Comparison of ENCODE assay signal across 18 cellular contexts in genomic region chr12:55812088-55812487, GRCh38. TPM values are rescaled to one million over a fixed set of nuclear protein-coding genes. Genes with fewer than 3 reads are reported as not detected.
A peak's percentile ranks its signal among the peaks of the same experiment; 100 is the strongest.
DNase-seq lines count a peak whose midpoint lies in the region; ATAC-seq and TF ChIP-seq lines count a peak whose summit lies in the region.
"Had no signal": no experiment of that assay in that cellular context is flagged by ENCODE, and none has a peak within 500 bp of the region (broad histone marks: within the 10 kb centered on the region; RNA-seq: fewer than 3 reads in every experiment).

No MANE protein-coding gene starts in this region.

- H3K9ac ChIP-seq in iPS-20b (ENCODE audit: low read depth, low read length): 0 out of 2 replicates have a peak overlapping the region, but pooled peaks have one; percentile 34
- H3K9ac ChIP-seq: GM23248, KMS-11 had no signal

- H3K27me3 ChIP-seq in iPS-20b (ENCODE audit: insufficient read depth, low read length): no peaks in the 10 kb centered on the region

- POLR2A ChIA-PET in WTC11 (lab: Charles Lee): interaction anchor here (1.0 to 1.1 kb wide), 2 partner anchors 70 to 73 kb away, joined by 4 read pairs; no protein-coding TSS in a partner anchor

- H3K4me1 Mint-ChIP-seq in activated naive CD4-positive, alpha-beta T cell treated with anti-CD3 and anti-CD28 coated beads, Interleukin-2, amount 10 ng/mL, durations not matched to agents 7 days and 5 days: peaks cover 39% of the 10 kb centered on the region
- H3K4me1 Mint-ChIP-seq in WTC11: peaks cover 42% of the 10 kb centered on the region
- H3K4me1 Mint-ChIP-seq in progenitor cell of endocrine pancreas (ENCODE audit: low read depth): peaks cover 18% of the 10 kb centered on the region
- H3K4me1 Mint-ChIP-seq in chondrocyte (ENCODE audit: low read depth): peaks cover 44% of the 10 kb centered on the region

- peak overlapping the region; percentile 25; the same call in 1 of the 2 replicates for H3K4me3 ChIP-seq in iPS-20b (ENCODE audit: low read length)
- H3K4me3 ChIP-seq: GM23248 had no signal

- peaks cover 0 to 12% of the 10 kb centered on the region in 2 donors for H3K36me3 Mint-ChIP-seq in activated naive CD4-positive, alpha-beta T cell treated with anti-CD3 and anti-CD28 coated beads, Interleukin-2, amount 50 U/mL, for 72 hours
- H3K36me3 Mint-ChIP-seq in activated naive CD4-positive, alpha-beta T cell treated with anti-CD3 and anti-CD28 coated beads, Interleukin-2, amount 10 ng/mL, durations not matched to agents 7 days and 5 days: peaks cover 27% of the 10 kb centered on the region
- H3K36me3 Mint-ChIP-seq in WTC11 (peaks cover 14% of the 10 kb centered on the region), progenitor cell of endocrine pancreas (ENCODE audit: insufficient read depth) (peaks cover 12% of the 10 kb centered on the region), chondrocyte (ENCODE audit: low read depth) (peaks cover 5% of the 10 kb centered on the region)

- no peak overlapping the region for H3K4me3 Mint-ChIP-seq in activated naive CD4-positive, alpha-beta T cell treated with anti-CD3 and anti-CD28 coated beads, Interleukin-2, amount 10 ng/mL, durations not matched to agents 7 days and 5 days
- H3K4me3 Mint-ChIP-seq in WTC11 (peak overlapping the region; percentile 7), progenitor cell of endocrine pancreas (ENCODE audit: low read depth) (no peak overlapping the region), chondrocyte (ENCODE audit: unreplicated experiment) (no peak overlapping the region)
- H3K4me3 Mint-ChIP-seq: HFFc6 had no signal

- H3K9me3 ChIP-seq in iPS-20b (ENCODE audit: insufficient read depth, low read depth, low read length): no peaks in the 10 kb centered on the region

- ATAC-seq in activated naive CD4-positive, alpha-beta T cell treated with anti-CD3 and anti-CD28 coated beads, Interleukin-2, amount 50 U/mL, for 72 hours: no peak
- no peak for ATAC-seq in WTC11

- no peak for TF ChIP-seq CTCF in WTC11 (IDR thresholded peaks at IDR 0.05)
- TF ChIP-seq CTCF in progenitor cell of endocrine pancreas (IDR thresholded peaks at IDR 0.05; ENCODE audit: unreplicated experiment): no peak
- no peak for TF ChIP-seq CTCF in chondrocyte (IDR thresholded peaks at IDR 0.05)

- H3K9me3 Mint-ChIP-seq in activated naive CD4-positive, alpha-beta T cell treated with anti-CD3 and anti-CD28 coated beads, Interleukin-2, amount 50 U/mL, for 72 hours: no peaks in the 10 kb centered on the region
- no peaks in the 10 kb centered on the region for H3K9me3 Mint-ChIP-seq in activated naive CD4-positive, alpha-beta T cell treated with anti-CD3 and anti-CD28 coated beads, Interleukin-2, amount 10 ng/mL, durations not matched to agents 7 days and 5 days
- no peaks in the 10 kb centered on the region for H3K9me3 Mint-ChIP-seq in WTC11
- H3K9me3 Mint-ChIP-seq in progenitor cell of endocrine pancreas (ENCODE audit: low read depth): no peaks in the 10 kb centered on the region
- H3K9me3 Mint-ChIP-seq in chondrocyte (ENCODE audit: low read depth): no peaks in the 10 kb centered on the region
- H3K9me3 Mint-ChIP-seq: HFFc6 had no signal

- H3K36me3 ChIP-seq in iPS-20b (ENCODE audit: insufficient read depth, low read depth, low read length): peaks cover 54% of the 10 kb centered on the region

- CTCF ChIA-PET in activated naive CD4-positive, alpha-beta T cell treated with anti-CD3 and anti-CD28 coated beads, Interleukin-2, amount 10 ng/mL, durations not matched to agents 7 days and 5 days (lab: Charles Lee): interaction anchor here (0.6 kb wide), 2 partner anchors 42 to 57 kb away, joined by 3 to 5 read pairs; no protein-coding TSS in a partner anchor
- CTCF ChIA-PET in WTC11 (lab: Charles Lee): interaction anchor here (0.6 to 3.9 kb wide), 7 partner anchors 15 to 155 kb away, joined by 3 to 17 read pairs (median 3); no protein-coding TSS in a partner anchor

- no peak overlapping the region for H3K27ac ChIP-seq in iPS-20b (ENCODE audit: low read length)
- H3K27ac ChIP-seq: GM23248, KMS-11 had no signal

- H3K27me3 Mint-ChIP-seq in activated naive CD4-positive, alpha-beta T cell treated with anti-CD3 and anti-CD28 coated beads, Interleukin-2, amount 10 ng/mL, durations not matched to agents 7 days and 5 days: no peaks in the 10 kb centered on the region
- H3K27me3 Mint-ChIP-seq in WTC11 (ENCODE audit: low read depth) (no peaks in the 10 kb centered on the region), progenitor cell of endocrine pancreas (no peaks in the 10 kb centered on the region), chondrocyte (ENCODE audit: low read depth) (no peaks in the 10 kb centered on the region)

- peak overlapping the region; percentile 16 to 17 for H3K27ac Mint-ChIP-seq in activated naive CD4-positive, alpha-beta T cell treated with anti-CD3 and anti-CD28 coated beads, Interleukin-2, amount 50 U/mL, for 72 hours
- no peak overlapping the region for H3K27ac Mint-ChIP-seq in activated naive CD4-positive, alpha-beta T cell treated with anti-CD3 and anti-CD28 coated beads, Interleukin-2, amount 10 ng/mL, durations not matched to agents 7 days and 5 days
- H3K27ac Mint-ChIP-seq in WTC11 (peak overlapping the region; percentile 14), progenitor cell of endocrine pancreas (peak overlapping the region; percentile 57), chondrocyte (ENCODE audit: unreplicated experiment) (no peak overlapping the region)

- H3K4me1 ChIP-seq in iPS-20b (ENCODE audit: insufficient read depth, low read length): peaks cover 16% of the 10 kb centered on the region; the same call in 1 of the 2 replicates

- DNase-seq in activated naive CD4-positive, alpha-beta T cell treated with anti-CD3 and anti-CD28 coated beads, Interleukin-2, amount 50 U/mL, for 72 hours (ENCODE audit: low spot score in 2 of 2): no peak
- no peak for DNase-seq in activated naive CD4-positive, alpha-beta T cell treated with anti-CD3 and anti-CD28 coated beads, Interleukin-2, amount 10 ng/mL, durations not matched to agents 7 days and 5 days
- DNase-seq in WTC11 (ENCODE audit: low spot score) (no peak), progenitor cell of endocrine pancreas (ENCODE audit: low spot score, unreplicated experiment) (no peak), NCI-H1436 treated with DMSO at 0.1 percent for 48 hours (lab: John Stamatoyannopoulos, UW) (no peak), chondrocyte (ENCODE audit: low spot score) (no peak)
- DNase-seq in stimulated activated CD4-positive, alpha-beta T cell treated with anti-CD3 and anti-CD28 coated beads, Interleukin-4, amount 100 ng/mL, for 24 hours: no peak
- DNase-seq: AML-193, DMS79, GM23248, HFFc6, MM.1S, NCI-H1105, NCI-H187, NCI-H446, NCI-H748 treated with DMSO at 0.1 percent for 48 hours had no signal

TF ChIP-seq in WTC11, 78 proteins besides CTCF, POLR2A, EP300 and RAD21 (continues in another document):
- TF ChIP-seq MAX (CRISPR knock-in tag; IDR thresholded peaks at IDR 0.05) (no peak), USF2 (CRISPR knock-in tag; IDR thresholded peaks at IDR 0.05) (no peak), FOXP1 (CRISPR knock-in tag; IDR thresholded peaks at IDR 0.05; ENCODE audit: borderline replicate concordance) (no peak), GRHL2 (CRISPR knock-in tag; IDR thresholded peaks at IDR 0.05; ENCODE audit: insufficient replicate concordance, severe bottlenecking) (no peak), ZNF232 (CRISPR knock-in tag; IDR thresholded peaks at IDR 0.05) (no peak), ETV6 (CRISPR knock-in tag; IDR thresholded peaks at IDR 0.05) (no peak), ZNF396 (CRISPR knock-in tag; IDR thresholded peaks at IDR 0.05; ENCODE audit: borderline replicate concordance) (no peak), TEAD4 (CRISPR knock-in tag; IDR thresholded peaks at IDR 0.05) (no peak)

RNA-seq across cellular contexts. Expression of gene SARNP, which starts 5.4 kb away (rescaled TPM):
- total RNA-seq in activated naive CD4-positive, alpha-beta T cell treated with anti-CD3 and anti-CD28 coated beads, Interleukin-2, amount 50 U/mL, for 72 hours: 100 to 1,000 TPM in 1 of 2 donors, 10 to 100 TPM in 1; 95.0 to 101 TPM
- total RNA-seq in WTC11 (2021) (98.3 to 102 TPM (median 100 TPM) in 3 replicates), progenitor cell of endocrine pancreas (85.7 and 91.0 TPM in 2 replicates), chondrocyte (54.0 to 58.8 TPM (median 58.7 TPM) in 3 replicates)

RNA-seq across cellular contexts. Expression of gene ORMDL2, which starts 5.8 kb away (rescaled TPM):
- 10 to 100 TPM; 27.0 to 35.2 TPM for total RNA-seq in activated naive CD4-positive, alpha-beta T cell treated with anti-CD3 and anti-CD28 coated beads, Interleukin-2, amount 50 U/mL, for 72 hours
- total RNA-seq in WTC11 (2021) (32.9 to 37.9 TPM (median 34.8 TPM) in 3 replicates), progenitor cell of endocrine pancreas (36.5 and 40.5 TPM in 2 replicates), chondrocyte (31.4 to 32.9 TPM (median 32.1 TPM) in 3 replicates)

RNA-seq across cellular contexts. Expression of gene DNAJC14, which starts 17.3 kb away (rescaled TPM):
- total RNA-seq in activated naive CD4-positive, alpha-beta T cell treated with anti-CD3 and anti-CD28 coated beads, Interleukin-2, amount 50 U/mL, for 72 hours: 10 to 100 TPM; 29.0 to 33.4 TPM
- total RNA-seq in WTC11 (2021): 32.1 to 34.5 TPM (median 34.1 TPM) in 3 replicates
- total RNA-seq in progenitor cell of endocrine pancreas: 37.6 and 38.6 TPM in 2 replicates
- total RNA-seq in chondrocyte: 28.3 to 34.3 TPM (median 29.5 TPM) in 3 replicates

RNA-seq across cellular contexts. Expression of gene MMP19, which starts 30.6 kb away (rescaled TPM):
- total RNA-seq in activated naive CD4-positive, alpha-beta T cell treated with anti-CD3 and anti-CD28 coated beads, Interleukin-2, amount 50 U/mL, for 72 hours: under 1 TPM in 1 of 2 donors, not detected in 1; 0.12 TPM
- total RNA-seq in WTC11 (2021) (0.98 to 1.6 TPM (median 1.0 TPM) in 3 replicates), progenitor cell of endocrine pancreas (0.62 and 0.89 TPM in 2 replicates), chondrocyte (12.9 to 17.8 TPM (median 16.1 TPM) in 3 replicates)

Comparison
In these comparisons a context has a peak if more than half of its experiments do, and no peak if none do; other contexts are left out.
1. H3K27ac Mint-ChIP-seq: peak in activated naive CD4-positive, alpha-beta T cell treated with anti-CD3 and anti-CD28 coated beads, Interleukin-2, amount 50 U/mL, for 72 hours (2 of 2), WTC11 (single experiment) and progenitor cell of endocrine pancreas (single experiment); none in activated naive CD4-positive, alpha-beta T cell treated with anti-CD3 and anti-CD28 coated beads, Interleukin-2, amount 10 ng/mL, durations not matched to agents 7 days and 5 days (single experiment) and chondrocyte (single experiment).